ENCODE assay signal across 21 cellular contexts in the genomic region with DNA sequence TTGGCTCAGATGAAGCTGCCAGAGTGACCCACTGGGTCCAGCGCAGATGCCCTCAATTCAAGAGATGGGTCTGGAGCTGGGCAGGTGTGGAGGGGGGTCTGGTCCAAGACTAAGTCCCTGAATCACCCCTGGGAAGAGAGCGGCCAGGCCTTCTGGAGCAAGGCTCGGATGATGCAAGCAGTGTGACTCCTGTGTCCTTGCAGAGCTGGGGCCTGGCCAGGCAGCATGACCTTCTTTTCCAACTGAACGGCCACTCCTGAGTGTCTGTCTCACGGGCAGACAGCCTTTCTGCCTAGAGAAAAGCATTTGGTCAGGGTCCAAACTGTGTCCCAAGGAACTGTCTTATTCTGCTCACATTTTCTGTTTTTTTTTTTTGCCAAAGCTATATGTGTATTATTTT. TPM values are rescaled to one million over a fixed set of nuclear protein-coding genes. Genes with fewer than 3 reads are reported as not detected.
DNase-seq lines count a peak whose midpoint lies in the region; ATAC-seq, FAIRE-seq and TF ChIP-seq lines count a peak whose summit lies in the region.
"Had no signal": no experiment of that assay in that cellular context is flagged by ENCODE, and none has a peak within 500 bp of the region (broad histone marks: within the 10 kb centered on the region; RNA-seq: fewer than 3 reads in every experiment).

No MANE protein-coding gene starts in this region.

- H3K9me3 ChIP-seq in K562 (replicated peaks; ENCODE audit: control insufficient read depth, insufficient read depth, low read depth, low read length), result no peaks in the 10 kb centered on the region
- no peaks in the 10 kb centered on the region for H3K9me3 ChIP-seq in testis
- H3K9me3 ChIP-seq: SK-N-SH, upper lobe of right lung had no signal

- no peaks in the 10 kb centered on the region for H4K20me1 ChIP-seq in K562 (replicated peaks; ENCODE audit: control insufficient read depth, insufficient read depth, low read length)

- no peak overlapping the region for H3K4me2 ChIP-seq in K562 (ENCODE audit: insufficient read depth, low read length)
- H3K4me2 ChIP-seq: SK-N-SH had no signal

- BruUV-seq in K562 (replicated peaks; lab: Mats Ljungman, UMichigan), result no TSS peak

- H3K4me3 ChIP-seq in K562, result no peak overlapping the region
- H3K4me3 ChIP-seq in testis, result no peak overlapping the region
- H3K4me3 ChIP-seq: upper lobe of right lung had no signal

- no peak overlapping the region for H3K27ac ChIP-seq in K562 (ENCODE audit: extremely low read depth, low read depth, low read length)
- peak overlapping the region; percentile 76 for H3K27ac ChIP-seq in layer of hippocampus (ENCODE audit: low read depth, low read length)
- H3K27ac ChIP-seq in testis, result peak overlapping the region; percentile 46 to 53
- H3K27ac ChIP-seq: epithelial cell of prostate, upper lobe of right lung had no signal

- H3K4me1 ChIP-seq in K562 (replicated peaks in 1 of 2; ENCODE audit: control insufficient read depth in 2 of 2, insufficient read depth in 2 of 2, low read length in 2 of 2) (peaks cover 0 to 6% of the 10 kb centered on the region in 2 experiments; a peak in 1 of 5 replicates), testis (peaks cover 34% of the 10 kb centered on the region)
- H3K4me1 ChIP-seq: upper lobe of right lung had no signal

- POLR2A ChIA-PET in K562 (lab: Yijun Ruan, JAX), result interaction anchor here (1.1 kb wide), 1 partner anchor 17 kb away, joined by 5 read pairs; no protein-coding TSS in a partner anchor

- H2AFZ ChIP-seq in K562 (ENCODE audit: low read depth, low read length), result no peak overlapping the region

- no peak for TF ChIP-seq POLR2A in K562 (conservative IDR thresholded peaks at IDR 0.05)
- TF ChIP-seq POLR2A in testis (IDR thresholded peaks at IDR 0.05), result no peak

- no peak for TF ChIP-seq RAD21 in K562 (CRISPR knock-in tag; conservative IDR thresholded peaks at IDR 0.05 in 1 of 2, IDR thresholded peaks at IDR 0.05 in 1 of 2)

- no peak for TF ChIP-seq CTCF in K562 (IDR thresholded peaks at IDR 0.05 in 2 of 3, conservative IDR thresholded peaks at IDR 0.05 in 1 of 3; ENCODE audit: insufficient read depth in 2 of 3, low read depth in 1 of 3, low read length in 3 of 3)
- TF ChIP-seq CTCF in testis (IDR thresholded peaks at IDR 0.05), result no peak

- H3K79me2 ChIP-seq in K562 (ENCODE audit: control insufficient read depth, insufficient read depth, low read length), result no peaks in the 10 kb centered on the region

- H3K36me3 ChIP-seq in K562 (ENCODE audit: control insufficient read depth, insufficient read depth, low read length), result no peaks in the 10 kb centered on the region
- H3K36me3 ChIP-seq in testis (ENCODE audit: low read depth, missing control alignments), result no peaks in the 10 kb centered on the region
- H3K36me3 ChIP-seq: upper lobe of right lung had no signal

- no peak for TF ChIP-seq EP300 in K562 (IDR thresholded peaks at IDR 0.05; ENCODE audit: low read length)

- intact Hi-C loops in Right ventricle myocardium inferior (cut with DNase I), result loop anchor here (5.0 kb wide), 1 partner anchor 419 kb away; no protein-coding TSS in a partner anchor
- intact Hi-C loops in cardiac septum (cut with DNase I), result no loop called here
- intact Hi-C loops in K562 (cut with micrococcal nuclease), result no loop called here
- intact Hi-C loops in testis (cut with DNase I; ENCODE audit: low total_unique reads), result no loop called here

- peak; percentile 85 for DNase-seq in Right ventricle myocardium inferior (ENCODE audit: missing footprints)
- no peak for DNase-seq in cardiac septum (ENCODE audit: low spot score)
- DNase-seq in K562 (ENCODE audit: extremely low read depth in 1 of 4, low spot score in 3 of 4), result no peak
- peak; percentile 85 for DNase-seq in testis
- no peak for DNase-seq in middle frontal gyrus (ENCODE audit: extremely low spot score, low spot score)
- no peak for DNase-seq in glomerular visceral epithelial cell (ENCODE audit: extremely low spot score)
- DNase-seq in HTR-8/SVneo (ENCODE audit: insufficient read length, low spot score), result no peak
- DNase-seq: 8988T; amniotic stem cell; CD4-positive, CD25-positive, alpha-beta regulatory T cell; NCI-H226; OCI-M1; small intestine; upper lobe of right lung had no signal

- peak; percentile 87 for ATAC-seq in Right ventricle myocardium inferior
- ATAC-seq in K562, result peak; percentile 55
- ATAC-seq: HCT116 had no signal

- CTCF ChIA-PET in K562 (lab: Yijun Ruan, JAX; ENCODE audit: low intra/inter-chr PET ratio), result interaction anchor here (0.7 kb wide), 1 partner anchor 118 kb away, joined by 3 read pairs; no protein-coding TSS in a partner anchor

- H3K9ac ChIP-seq in K562 (ENCODE audit: insufficient read depth in 1 of 2, low read depth in 2 of 2, low read length in 2 of 2), result no peak overlapping the region
- H3K9ac ChIP-seq: SK-N-SH had no signal

- FAIRE-seq in K562 (lab: Jason Lieb, UNC) (no peak), HTR-8/SVneo (lab: Jason Lieb, UNC) (no peak)
- FAIRE-seq: colon, small intestine had no signal

- no peaks in the 10 kb centered on the region for H3K9me1 ChIP-seq in K562 (ENCODE audit: control insufficient read depth, insufficient read depth, low read length)

- WGBS in K562 (ENCODE audit: insufficient coverage, low coverage, missing lambda C conversion rate), result 0% methylated on average over 5 of the region's 5 CpGs
- WGBS in testis, 2 donors, result 38 to 76% methylated on average over 3 to 5 of the region's 5 CpGs

- H3K27me3 ChIP-seq in K562 (ENCODE audit: control insufficient read depth in 2 of 2, insufficient read depth in 2 of 2, low read length in 2 of 2), result peaks cover 52 to 59% of the 10 kb centered on the region in 2 experiments
- no peaks in the 10 kb centered on the region for H3K27me3 ChIP-seq in layer of hippocampus (ENCODE audit: control insufficient read depth, insufficient read depth, low read length)
- H3K27me3 ChIP-seq in testis, result no peaks in the 10 kb centered on the region
- H3K27me3 ChIP-seq: upper lobe of right lung had no signal

- in situ Hi-C loops in K562 (cut with MboI), result no loop called here

TF ChIP-seq in K562, 482 proteins besides CTCF, POLR2A, EP300 and RAD21 (continues in another document):
- no peak for TF ChIP-seq KLF1 (tag; IDR thresholded peaks at IDR 0.05)
- TF ChIP-seq RUNX1 (IDR thresholded peaks at IDR 0.05; ENCODE audit: low read depth), result no peak
- no peak for TF ChIP-seq RCOR1 (IDR thresholded peaks at IDR 0.05; ENCODE audit: borderline replicate concordance in 1 of 2, low read depth in 2 of 2, low read length in 2 of 2)
- TF ChIP-seq ATF4 (CRISPR knock-in tag; IDR thresholded peaks at IDR 0.05), result 0 out of 2 replicates have a peak, but pooled peaks have one; percentile 16
- no peak for TF ChIP-seq ELF1 (tag; IDR thresholded peaks at IDR 0.05)
- TF ChIP-seq MTA2 (IDR thresholded peaks at IDR 0.05; ENCODE audit: low read depth), result no peak
- TF ChIP-seq, protein P1, sequence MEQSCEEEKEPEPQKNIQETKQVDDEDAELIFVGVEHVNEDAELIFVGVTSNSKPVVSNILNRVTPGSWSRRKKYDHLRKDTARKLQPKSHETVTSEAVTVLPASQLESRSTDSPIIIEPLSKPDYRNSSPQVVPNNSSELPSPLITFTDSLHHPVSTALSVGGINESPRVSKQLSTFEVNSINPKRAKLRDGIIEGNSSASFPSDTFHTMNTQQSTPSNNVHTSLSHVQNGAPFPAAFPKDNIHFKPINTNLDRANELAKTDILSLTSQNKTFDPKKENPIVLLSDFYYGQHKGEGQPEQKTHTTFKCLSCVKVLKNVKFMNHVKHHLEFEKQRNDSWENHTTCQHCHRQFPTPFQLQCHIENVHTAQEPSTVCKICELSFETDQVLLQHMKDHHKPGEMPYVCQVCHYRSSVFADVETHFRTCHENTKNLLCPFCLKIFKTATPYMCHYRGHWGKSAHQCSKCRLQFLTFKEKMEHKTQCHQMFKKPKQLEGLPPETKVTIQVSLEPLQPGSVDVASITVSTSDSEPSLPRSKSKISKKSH (CRISPR knock-in tag; IDR thresholded peaks at IDR 0.05), result no peak
- TF ChIP-seq ZNF76 (CRISPR knock-in tag; IDR thresholded peaks at IDR 0.05; ENCODE audit: borderline replicate concordance), result no peak
- TF ChIP-seq, protein P2, sequence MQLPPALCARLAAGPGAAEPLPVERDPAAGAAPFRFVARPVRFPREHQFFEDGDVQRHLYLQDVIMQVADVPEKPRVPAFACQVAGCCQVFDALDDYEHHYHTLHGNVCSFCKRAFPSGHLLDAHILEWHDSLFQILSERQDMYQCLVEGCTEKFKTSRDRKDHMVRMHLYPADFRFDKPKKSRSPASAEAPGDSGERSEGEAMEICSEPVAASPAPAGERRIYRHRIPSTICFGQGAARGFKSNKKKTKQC (CRISPR knock-in tag; IDR thresholded peaks at IDR 0.05), result no peak
- TF ChIP-seq MEF2A (IDR thresholded peaks at IDR 0.05; ENCODE audit: control insufficient read depth, low read depth, low read length), result no peak

RNA-seq across cellular contexts. Expression of gene FNDC1, which starts 42.6 kb away (rescaled TPM):
- total RNA-seq in Right ventricle myocardium inferior (1.5 TPM), cardiac septum (1.9 TPM), K562 (2014; rRNA removed) (not detected in 2 replicates), K562 (2014; rRNA removed; fragmentation: Illumina TruSeq; extraction: Trizol) (not detected in 2 replicates), K562 (2015; rRNA removed; fragmentation: Illumina TruSeq; extraction: Trizol) (not detected in 2 replicates), K562 (2021) (not detected in 2 replicates), testis (1 to 10 TPM in 1 of 2 donors, under 1 TPM in 1; 0.87 to 1.7 TPM)
- not detected in 2 replicates for total RNA-seq in K562 (2011; cell fraction: chromatin; rRNA removed; ENCODE audit: low replicate concordance)
- total RNA-seq in K562 (2011; cell fraction: nucleolus; rRNA removed), result not detected in 2 replicates
- total RNA-seq in K562 (2011; cell fraction: nucleoplasm; rRNA removed), result not detected in 2 replicates
- polyA plus RNA-seq in K562 (2011; rRNA removed) (not detected in 2 replicates), K562 (2014; fragmentation: Illumina TruSeq; extraction: Trizol) (not detected in 2 replicates), K562 (2014; fragmentation: Nextera tagmentation; extraction: Ambion mirVana) (not detected), K562 (2014; rRNA removed) (not detected in 2 replicates), testis (ENCODE audit: insufficient read depth, low read depth, low replicate concordance) (4.9 TPM)
- not detected in 2 replicates for polyA plus RNA-seq in K562 (2011; cell fraction: cytosol; rRNA removed)
- polyA plus RNA-seq in K562 (2011; cell fraction: nucleus; rRNA removed), result not detected in 2 replicates
- not detected in 2 replicates for polyA plus RNA-seq in K562 (2012)
- polyA minus RNA-seq in K562 (2011; rRNA and poly(A)+ RNA removed), result not detected in 2 replicates
- not detected in 2 replicates for polyA minus RNA-seq in K562 (2011; cell fraction: cytosol; rRNA and poly(A)+ RNA removed)
- polyA minus RNA-seq in K562 (2011; cell fraction: nucleus; rRNA and poly(A)+ RNA removed), result not detected in 2 replicates
- total RNA-seq: activated CD8-positive, alpha-beta memory T cell treated with anti-CD3 and anti-CD28 coated beads for 36 hours; activated T-helper 2 cell treated with anti-CD3 and anti-CD28 coated beads, Interferon-gamma antibody, Interleukin-2, Interleukin-4, amounts not matched to agents 10 μg/mL and 5 μg/mL and 100 μg/mL, durations not matched to agents 14 hours and 24 hours and 36 hours; CD4-positive, CD25-positive, alpha-beta regulatory T cell had no signal
- polyA plus RNA-seq: SK-N-SH had no signal

Comparison
In these comparisons a context has a peak if more than half of its experiments do, and no peak if none do; other contexts are left out.
1. DNase-seq: peak in Right ventricle myocardium inferior (single experiment) and testis (single experiment); none in cardiac septum (single experiment), K562 (0 of 4), middle frontal gyrus (single experiment), glomerular visceral epithelial cell (single experiment) and HTR-8/SVneo (single experiment).